1 cellular context compared by ENCODE assay signal in the genomic region with DNA sequence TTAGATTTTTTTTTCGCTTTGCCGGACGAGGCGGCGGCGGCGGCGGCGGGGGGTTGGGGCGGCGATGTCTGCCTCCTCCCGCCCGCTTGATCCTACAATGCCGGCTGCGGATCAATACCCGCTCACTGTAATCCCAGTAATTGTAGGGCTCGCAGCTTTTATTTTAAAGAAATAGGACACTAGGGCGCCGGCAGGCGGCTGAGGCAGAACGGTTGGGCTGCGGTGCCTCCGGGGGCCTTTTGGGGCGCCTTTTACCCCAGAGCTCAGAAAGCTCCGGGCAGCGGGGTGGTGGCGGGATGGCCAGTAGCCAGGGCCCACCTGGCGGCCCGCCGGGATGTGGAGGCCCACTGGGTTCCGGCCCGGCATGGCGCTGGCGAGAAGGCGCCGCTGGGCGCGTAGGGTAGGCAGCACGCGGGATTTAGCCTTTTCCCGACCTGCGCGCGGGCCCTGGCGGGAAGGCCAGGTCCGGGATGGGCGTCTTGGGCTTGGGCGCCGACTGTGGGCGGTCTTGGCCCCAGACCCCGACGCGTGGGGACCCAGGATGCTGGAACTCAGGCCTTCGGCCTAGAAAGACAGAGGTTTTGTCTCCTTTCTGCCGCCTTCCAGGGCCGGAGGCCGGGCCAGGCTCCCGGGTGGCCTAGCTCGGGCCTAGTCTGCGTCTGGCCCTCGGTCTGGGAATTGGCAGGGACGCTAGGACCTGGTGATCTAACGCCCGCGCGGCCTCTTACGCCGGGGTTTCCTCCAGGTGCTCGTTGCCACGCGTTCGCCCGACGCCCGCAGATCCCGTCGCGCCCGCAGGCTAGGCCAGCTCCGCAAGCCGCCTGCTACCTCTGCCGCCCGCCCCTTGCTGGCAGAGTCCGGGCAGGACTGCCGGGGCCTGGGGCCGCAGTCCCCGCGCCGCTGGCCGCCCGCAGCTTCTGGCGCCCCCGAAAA.
TF ChIP-seq lines count a peak whose summit lies in the region.

No MANE protein-coding gene starts in this region.

TF ChIP-seq in WTC11, 78 proteins besides CTCF, POLR2A, EP300 and RAD21 (continued from another document and continues in another):
- no peak for TF ChIP-seq ERG (CRISPR knock-in tag; IDR thresholded peaks at IDR 0.05)
- TF ChIP-seq NFE2L1 (CRISPR knock-in tag; IDR thresholded peaks at IDR 0.05), result no peak; the same call in 1 of the 2 replicates
- no peak for TF ChIP-seq NFATC4 (CRISPR knock-in tag; IDR thresholded peaks at IDR 0.05)
- TF ChIP-seq, protein P1, sequence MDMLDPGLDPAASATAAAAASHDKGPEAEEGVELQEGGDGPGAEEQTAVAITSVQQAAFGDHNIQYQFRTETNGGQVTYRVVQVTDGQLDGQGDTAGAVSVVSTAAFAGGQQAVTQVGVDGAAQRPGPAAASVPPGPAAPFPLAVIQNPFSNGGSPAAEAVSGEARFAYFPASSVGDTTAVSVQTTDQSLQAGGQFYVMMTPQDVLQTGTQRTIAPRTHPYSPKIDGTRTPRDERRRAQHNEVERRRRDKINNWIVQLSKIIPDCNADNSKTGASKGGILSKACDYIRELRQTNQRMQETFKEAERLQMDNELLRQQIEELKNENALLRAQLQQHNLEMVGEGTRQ (CRISPR knock-in tag; IDR thresholded peaks at IDR 0.05), result 0 out of 2 replicates have a peak, but pooled peaks have one; percentile 40
- TF ChIP-seq PREB (CRISPR knock-in tag; IDR thresholded peaks at IDR 0.05; ENCODE audit: borderline replicate concordance), result no peak
- TF ChIP-seq ELF4 (CRISPR knock-in tag; IDR thresholded peaks at IDR 0.05; ENCODE audit: low read depth), result no peak
- TF ChIP-seq GABPB1 (CRISPR knock-in tag; IDR thresholded peaks at IDR 0.05), result no peak
- no peak for TF ChIP-seq ATF6 (CRISPR knock-in tag; IDR thresholded peaks at IDR 0.05)
- no peak; the same call in 1 of the 2 replicates for TF ChIP-seq FOXK1 (CRISPR knock-in tag; IDR thresholded peaks at IDR 0.05)
- TF ChIP-seq, protein P2, sequence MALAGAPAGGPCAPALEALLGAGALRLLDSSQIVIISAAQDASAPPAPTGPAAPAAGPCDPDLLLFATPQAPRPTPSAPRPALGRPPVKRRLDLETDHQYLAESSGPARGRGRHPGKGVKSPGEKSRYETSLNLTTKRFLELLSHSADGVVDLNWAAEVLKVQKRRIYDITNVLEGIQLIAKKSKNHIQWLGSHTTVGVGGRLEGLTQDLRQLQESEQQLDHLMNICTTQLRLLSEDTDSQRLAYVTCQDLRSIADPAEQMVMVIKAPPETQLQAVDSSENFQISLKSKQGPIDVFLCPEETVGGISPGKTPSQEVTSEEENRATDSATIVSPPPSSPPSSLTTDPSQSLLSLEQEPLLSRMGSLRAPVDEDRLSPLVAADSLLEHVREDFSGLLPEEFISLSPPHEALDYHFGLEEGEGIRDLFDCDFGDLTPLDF (CRISPR knock-in tag; IDR thresholded peaks at IDR 0.05), result no peak
- TF ChIP-seq TCF7 (CRISPR knock-in tag; IDR thresholded peaks at IDR 0.05; ENCODE audit: low read depth), result 0 out of 2 replicates have a peak, but pooled peaks have one; percentile 22
- TF ChIP-seq, protein P3, sequence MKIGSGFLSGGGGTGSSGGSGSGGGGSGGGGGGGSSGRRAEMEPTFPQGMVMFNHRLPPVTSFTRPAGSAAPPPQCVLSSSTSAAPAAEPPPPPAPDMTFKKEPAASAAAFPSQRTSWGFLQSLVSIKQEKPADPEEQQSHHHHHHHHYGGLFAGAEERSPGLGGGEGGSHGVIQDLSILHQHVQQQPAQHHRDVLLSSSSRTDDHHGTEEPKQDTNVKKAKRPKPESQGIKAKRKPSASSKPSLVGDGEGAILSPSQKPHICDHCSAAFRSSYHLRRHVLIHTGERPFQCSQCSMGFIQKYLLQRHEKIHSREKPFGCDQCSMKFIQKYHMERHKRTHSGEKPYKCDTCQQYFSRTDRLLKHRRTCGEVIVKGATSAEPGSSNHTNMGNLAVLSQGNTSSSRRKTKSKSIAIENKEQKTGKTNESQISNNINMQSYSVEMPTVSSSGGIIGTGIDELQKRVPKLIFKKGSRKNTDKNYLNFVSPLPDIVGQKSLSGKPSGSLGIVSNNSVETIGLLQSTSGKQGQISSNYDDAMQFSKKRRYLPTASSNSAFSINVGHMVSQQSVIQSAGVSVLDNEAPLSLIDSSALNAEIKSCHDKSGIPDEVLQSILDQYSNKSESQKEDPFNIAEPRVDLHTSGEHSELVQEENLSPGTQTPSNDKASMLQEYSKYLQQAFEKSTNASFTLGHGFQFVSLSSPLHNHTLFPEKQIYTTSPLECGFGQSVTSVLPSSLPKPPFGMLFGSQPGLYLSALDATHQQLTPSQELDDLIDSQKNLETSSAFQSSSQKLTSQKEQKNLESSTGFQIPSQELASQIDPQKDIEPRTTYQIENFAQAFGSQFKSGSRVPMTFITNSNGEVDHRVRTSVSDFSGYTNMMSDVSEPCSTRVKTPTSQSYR (CRISPR knock-in tag; IDR thresholded peaks at IDR 0.05), result 0 out of 2 replicates have a peak, but pooled peaks have one; percentile 21
- TF ChIP-seq, protein P4, sequence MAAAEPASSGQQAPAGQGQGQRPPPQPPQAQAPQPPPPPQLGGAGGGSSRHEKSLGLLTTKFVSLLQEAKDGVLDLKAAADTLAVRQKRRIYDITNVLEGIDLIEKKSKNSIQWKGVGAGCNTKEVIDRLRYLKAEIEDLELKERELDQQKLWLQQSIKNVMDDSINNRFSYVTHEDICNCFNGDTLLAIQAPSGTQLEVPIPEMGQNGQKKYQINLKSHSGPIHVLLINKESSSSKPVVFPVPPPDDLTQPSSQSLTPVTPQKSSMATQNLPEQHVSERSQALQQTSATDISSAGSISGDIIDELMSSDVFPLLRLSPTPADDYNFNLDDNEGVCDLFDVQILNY (CRISPR knock-in tag; IDR thresholded peaks at IDR 0.05), result peak; percentile 35; the same call in 1 of the 2 replicates
- no peak for TF ChIP-seq PRRX2 (CRISPR knock-in tag; IDR thresholded peaks at IDR 0.05)
- TF ChIP-seq IRF2 (CRISPR knock-in tag; IDR thresholded peaks at IDR 0.05; ENCODE audit: borderline replicate concordance, low read depth), result no peak
- TF ChIP-seq ZNF232 (CRISPR knock-in tag; IDR thresholded peaks at IDR 0.05), result no peak
- TF ChIP-seq IRF1 (CRISPR knock-in tag; IDR thresholded peaks at IDR 0.05), result no peak
- 0 out of 2 replicates have a peak, but pooled peaks have one; percentile 8 for TF ChIP-seq JUN (CRISPR knock-in tag; IDR thresholded peaks at IDR 0.05)
- TF ChIP-seq, protein P5, sequence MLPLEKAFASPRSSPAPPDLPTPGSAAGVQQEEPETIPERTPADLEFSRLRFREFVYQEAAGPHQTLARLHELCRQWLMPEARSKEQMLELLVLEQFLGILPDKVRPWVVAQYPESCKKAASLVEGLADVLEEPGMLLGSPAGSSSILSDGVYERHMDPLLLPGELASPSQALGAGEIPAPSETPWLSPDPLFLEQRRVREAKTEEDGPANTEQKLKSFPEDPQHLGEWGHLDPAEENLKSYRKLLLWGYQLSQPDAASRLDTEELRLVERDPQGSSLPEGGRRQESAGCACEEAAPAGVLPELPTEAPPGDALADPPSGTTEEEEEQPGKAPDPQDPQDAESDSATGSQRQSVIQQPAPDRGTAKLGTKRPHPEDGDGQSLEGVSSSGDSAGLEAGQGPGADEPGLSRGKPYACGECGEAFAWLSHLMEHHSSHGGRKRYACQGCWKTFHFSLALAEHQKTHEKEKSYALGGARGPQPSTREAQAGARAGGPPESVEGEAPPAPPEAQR (CRISPR knock-in tag; IDR thresholded peaks at IDR 0.05), result no peak
- TF ChIP-seq FOXJ3 (CRISPR knock-in tag; IDR thresholded peaks at IDR 0.05; ENCODE audit: borderline replicate concordance), result no peak
- no peak for TF ChIP-seq CREB1 (CRISPR knock-in tag; IDR thresholded peaks at IDR 0.05)
- no peak for TF ChIP-seq ZNF263 (CRISPR knock-in tag; IDR thresholded peaks at IDR 0.05; ENCODE audit: low read depth)
- TF ChIP-seq OVOL2 (CRISPR knock-in tag; IDR thresholded peaks at IDR 0.05; ENCODE audit: borderline replicate concordance), result no peak
- TF ChIP-seq, protein P6, sequence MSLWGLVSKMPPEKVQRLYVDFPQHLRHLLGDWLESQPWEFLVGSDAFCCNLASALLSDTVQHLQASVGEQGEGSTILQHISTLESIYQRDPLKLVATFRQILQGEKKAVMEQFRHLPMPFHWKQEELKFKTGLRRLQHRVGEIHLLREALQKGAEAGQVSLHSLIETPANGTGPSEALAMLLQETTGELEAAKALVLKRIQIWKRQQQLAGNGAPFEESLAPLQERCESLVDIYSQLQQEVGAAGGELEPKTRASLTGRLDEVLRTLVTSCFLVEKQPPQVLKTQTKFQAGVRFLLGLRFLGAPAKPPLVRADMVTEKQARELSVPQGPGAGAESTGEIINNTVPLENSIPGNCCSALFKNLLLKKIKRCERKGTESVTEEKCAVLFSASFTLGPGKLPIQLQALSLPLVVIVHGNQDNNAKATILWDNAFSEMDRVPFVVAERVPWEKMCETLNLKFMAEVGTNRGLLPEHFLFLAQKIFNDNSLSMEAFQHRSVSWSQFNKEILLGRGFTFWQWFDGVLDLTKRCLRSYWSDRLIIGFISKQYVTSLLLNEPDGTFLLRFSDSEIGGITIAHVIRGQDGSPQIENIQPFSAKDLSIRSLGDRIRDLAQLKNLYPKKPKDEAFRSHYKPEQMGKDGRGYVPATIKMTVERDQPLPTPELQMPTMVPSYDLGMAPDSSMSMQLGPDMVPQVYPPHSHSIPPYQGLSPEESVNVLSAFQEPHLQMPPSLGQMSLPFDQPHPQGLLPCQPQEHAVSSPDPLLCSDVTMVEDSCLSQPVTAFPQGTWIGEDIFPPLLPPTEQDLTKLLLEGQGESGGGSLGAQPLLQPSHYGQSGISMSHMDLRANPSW (CRISPR knock-in tag; conservative IDR thresholded peaks at IDR 0.05; ENCODE audit: low read depth), result no peak
- no peak for TF ChIP-seq MXD4 (CRISPR knock-in tag; IDR thresholded peaks at IDR 0.05; ENCODE audit: borderline replicate concordance)
- TF ChIP-seq CBFB (CRISPR knock-in tag; IDR thresholded peaks at IDR 0.05; ENCODE audit: low read depth), result no peak
- TF ChIP-seq ZNF416 (CRISPR knock-in tag; IDR thresholded peaks at IDR 0.05), result no peak
- TF ChIP-seq, protein P7, sequence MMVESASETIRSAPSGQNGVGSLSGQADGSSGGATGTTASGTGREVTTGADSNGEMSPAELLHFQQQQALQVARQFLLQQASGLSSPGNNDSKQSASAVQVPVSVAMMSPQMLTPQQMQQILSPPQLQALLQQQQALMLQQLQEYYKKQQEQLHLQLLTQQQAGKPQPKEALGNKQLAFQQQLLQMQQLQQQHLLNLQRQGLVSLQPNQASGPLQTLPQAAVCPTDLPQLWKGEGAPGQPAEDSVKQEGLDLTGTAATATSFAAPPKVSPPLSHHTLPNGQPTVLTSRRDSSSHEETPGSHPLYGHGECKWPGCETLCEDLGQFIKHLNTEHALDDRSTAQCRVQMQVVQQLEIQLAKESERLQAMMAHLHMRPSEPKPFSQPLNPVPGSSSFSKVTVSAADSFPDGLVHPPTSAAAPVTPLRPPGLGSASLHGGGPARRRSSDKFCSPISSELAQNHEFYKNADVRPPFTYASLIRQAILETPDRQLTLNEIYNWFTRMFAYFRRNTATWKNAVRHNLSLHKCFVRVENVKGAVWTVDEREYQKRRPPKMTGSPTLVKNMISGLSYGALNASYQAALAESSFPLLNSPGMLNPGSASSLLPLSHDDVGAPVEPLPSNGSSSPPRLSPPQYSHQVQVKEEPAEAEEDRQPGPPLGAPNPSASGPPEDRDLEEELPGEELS (CRISPR knock-in tag; IDR thresholded peaks at IDR 0.05), result no peak
